Comparison of ENCODE assay signal across 13 cellular contexts in genomic region chr13:82654851-82655517, GRCh38.
A peak's percentile ranks its signal among the peaks of the same experiment; 100 is the strongest.
DNase-seq lines count a peak whose midpoint lies in the region; TF ChIP-seq lines count a peak whose summit lies in the region.
"Had no signal": no experiment of that assay in that cellular context is flagged by ENCODE, and none has a peak within 500 bp of the region (broad histone marks: within the 10 kb centered on the region; RNA-seq: fewer than 3 reads in every experiment).

No MANE protein-coding gene starts in this region.

- TF ChIP-seq CTCF in fibroblast of the aortic adventitia (IDR thresholded peaks at IDR 0.05; ENCODE audit: insufficient read depth, low read length) = no peak

- H3K4me3 ChIP-seq in fibroblast of the aortic adventitia (ENCODE audit: low read depth, low read length) = no peak overlapping the region

- CTCF ChIA-PET in HEK293T (lab: Yijun Ruan, JAX) = interaction anchor here (0.7 kb wide), 1 partner anchor 22 kb away, joined by 3 read pairs; no protein-coding TSS in a partner anchor

- DNase-seq in EH (ENCODE audit: low read depth) (peak; percentile 69), UCSD-AML1 (lab: John Stamatoyannopoulos, UW; ENCODE audit: unreplicated experiment) (peak; percentile 10), fibroblast of the aortic adventitia (ENCODE audit: low read depth) (peak; percentile 86), posterior vena cava (ENCODE audit: low spot score) (peak; percentile 93), HEK293T (ENCODE audit: extremely low spot score) (no peak), HuH-7.5 (ENCODE audit: low spot score) (no peak), COLO668 (lab: John Stamatoyannopoulos, UW; ENCODE audit: unreplicated experiment) (no peak)
- DNase-seq in stimulated activated CD4-positive, alpha-beta T cell treated with anti-CD3 and anti-CD28 coated beads, Interleukin-2, amount 100 ng/mL, for 48 hours = no peak
- DNase-seq: activated CD4-positive, alpha-beta T cell treated with anti-CD3 and anti-CD28 coated beads, Interleukin-2, amount 50 U/mL, for 4 hours; COR-L47; GOT3; NCI-H1930; SHP77 treated with DMSO at 0.1 percent for 48 hours had no signal

- POLR2A ChIA-PET in HEK293T (lab: Yijun Ruan, JAX) = no interaction called here

- intact Hi-C loops in posterior vena cava (cut with DNase I) = no loop called here

TF ChIP-seq in HEK293T, 16 proteins besides CTCF, POLR2A, EP300 and RAD21:
- no peak for TF ChIP-seq FOXM1 (IDR thresholded peaks at IDR 0.05; ENCODE audit: borderline replicate concordance)
- no peak for TF ChIP-seq ZNF384 (IDR thresholded peaks at IDR 0.05)
- no peak for TF ChIP-seq ELF4 (IDR thresholded peaks at IDR 0.05)
- no peak for TF ChIP-seq HDGF (IDR thresholded peaks at IDR 0.05; ENCODE audit: borderline replicate concordance)
- no peak for TF ChIP-seq CTBP1 (IDR thresholded peaks at IDR 0.05; ENCODE audit: borderline replicate concordance)
- TF ChIP-seq L3MBTL2 (conservative IDR thresholded peaks at IDR 0.05) = no peak
- no peak for TF ChIP-seq SP1 (IDR thresholded peaks at IDR 0.05)
- TF ChIP-seq LEF1 (IDR thresholded peaks at IDR 0.05; ENCODE audit: borderline replicate concordance) = no peak
- TF ChIP-seq SUZ12 (IDR thresholded peaks at IDR 0.05) = no peak
- TF ChIP-seq FOXK2 (IDR thresholded peaks at IDR 0.05) = no peak
- no peak for TF ChIP-seq ARNT (IDR thresholded peaks at IDR 0.05)
- no peak for TF ChIP-seq BHLHE40 (IDR thresholded peaks at IDR 0.05; ENCODE audit: borderline replicate concordance)
- TF ChIP-seq FOXA1 (IDR thresholded peaks at IDR 0.05) = no peak
- TF ChIP-seq NFRKB (IDR thresholded peaks at IDR 0.05) = no peak
- TF ChIP-seq PKNOX1 (IDR thresholded peaks at IDR 0.05) = no peak
- no peak for TF ChIP-seq TARDBP (IDR thresholded peaks at IDR 0.05)

Comparison
In these comparisons a context has a peak if more than half of its experiments do, and no peak if none do; other contexts are left out.
1. DNase-seq: peak in EH (single experiment), UCSD-AML1 (single experiment), fibroblast of the aortic adventitia (single experiment) and posterior vena cava (single experiment); none in HEK293T (single experiment), stimulated activated CD4-positive, alpha-beta T cell treated with anti-CD3 and anti-CD28 coated beads, Interleukin-2, amount 100 ng/mL, for 48 hours (0 of 2), HuH-7.5 (single experiment) and COLO668 (single experiment).